Comparison of ENCODE assay signal across 14 cellular contexts in the genomic region with DNA sequence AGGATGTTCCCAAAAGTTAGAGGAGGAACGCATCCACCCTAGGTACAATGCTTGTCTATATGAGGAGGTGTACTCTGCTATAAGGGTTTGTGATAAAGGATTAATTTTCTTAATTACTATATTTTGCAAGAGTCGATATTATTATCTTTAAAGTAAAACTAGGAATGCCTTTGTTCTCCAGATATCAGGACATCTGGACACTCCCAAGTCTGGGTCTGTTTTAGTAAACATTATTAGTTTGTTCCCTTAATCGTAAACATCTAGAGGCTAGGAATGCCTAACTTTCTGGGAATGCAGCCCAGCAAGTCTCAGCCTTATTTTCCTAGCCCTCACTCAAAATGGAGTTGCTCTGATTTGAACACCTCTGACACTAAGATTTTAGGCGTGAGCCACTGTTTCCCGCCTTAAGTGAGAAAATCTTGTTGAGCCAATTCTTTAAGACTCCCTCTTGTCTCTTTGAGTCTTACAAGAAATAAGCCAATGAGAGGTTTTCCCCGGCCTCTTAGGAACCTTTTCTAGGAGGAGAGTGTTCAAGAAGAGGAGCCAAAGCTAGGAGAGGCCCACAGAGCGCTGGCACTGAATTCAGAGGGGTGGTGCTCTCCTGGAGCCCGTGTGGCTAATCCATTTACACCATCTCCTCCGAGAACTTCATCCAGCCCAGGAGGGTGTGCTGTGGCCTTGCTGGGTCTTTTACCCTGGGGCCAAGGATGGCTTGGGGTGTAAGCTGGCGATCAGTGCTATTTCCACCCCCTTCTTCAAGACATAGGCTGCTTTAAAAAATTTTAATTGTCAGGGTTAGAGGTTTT. TPM values are rescaled to one million over a fixed set of nuclear protein-coding genes. Genes with fewer than 3 reads are reported as not detected.
A peak's percentile ranks its signal among the peaks of the same experiment; 100 is the strongest.
DNase-seq lines count a peak whose midpoint lies in the region; ATAC-seq and TF ChIP-seq lines count a peak whose summit lies in the region.
"Had no signal": no experiment of that assay in that cellular context is flagged by ENCODE, and none has a peak within 500 bp of the region (broad histone marks: within the 10 kb centered on the region; RNA-seq: fewer than 3 reads in every experiment).

No MANE protein-coding gene starts in this region.

- H3K27me3 ChIP-seq in CD4-positive, CD25-positive, alpha-beta regulatory T cell (ENCODE audit: control insufficient read depth, insufficient read depth, low read length), result no peaks in the 10 kb centered on the region
- H3K27me3 ChIP-seq in GM23338 (ENCODE audit: insufficient read depth), result no peaks in the 10 kb centered on the region
- H3K27me3 ChIP-seq: colonic mucosa had no signal

- H3K4me2 ChIP-seq in GM23338, result no peak overlapping the region

- peak overlapping the region; percentile 96 to 99 (median 98) for H3K27ac Mint-ChIP-seq in CD4-positive, CD25-positive, alpha-beta regulatory T cell
- H3K27ac Mint-ChIP-seq in GM23338 (no peak overlapping the region), natural killer cell (peak overlapping the region; percentile 89 to 92)
- peak overlapping the region; percentile 58 for H3K27ac Mint-ChIP-seq in activated naive CD8-positive, alpha-beta T cell treated with anti-CD3 and anti-CD28 coated beads, Interleukin-2, amount 50 U/mL, for 24 hours
- H3K27ac Mint-ChIP-seq: nephron progenitor cell had no signal

- peaks cover 7% of the 10 kb centered on the region for H3K27me3 Mint-ChIP-seq in CD4-positive, CD25-positive, alpha-beta regulatory T cell
- H3K27me3 Mint-ChIP-seq in GM23338 (ENCODE audit: insufficient read depth, low read depth, poor library complexity) (no peaks in the 10 kb centered on the region), natural killer cell (ENCODE audit: low read depth in 2 of 2) (peaks cover 0 to 3% of the 10 kb centered on the region in 2 donors)
- H3K27me3 Mint-ChIP-seq in activated naive CD8-positive, alpha-beta T cell treated with anti-CD3 and anti-CD28 coated beads, Interleukin-2, amount 50 U/mL, for 24 hours, result no peaks in the 10 kb centered on the region

- no peak for ATAC-seq in CD4-positive, CD25-positive, alpha-beta regulatory T cell (ENCODE audit: low read depth in 2 of 2)
- peak; percentile 71 for ATAC-seq in GM23338
- ATAC-seq in activated naive CD8-positive, alpha-beta T cell treated with anti-CD3 and anti-CD28 coated beads, Interleukin-2, amount 50 U/mL, for 24 hours, result no peak
- no peak for ATAC-seq in natural killer cell
- ATAC-seq in HG02884 (IDR thresholded peaks at IDR 0.05; ENCODE audit: unreplicated experiment), result no peak

- no peaks in the 10 kb centered on the region for H3K36me3 ChIP-seq in CD4-positive, CD25-positive, alpha-beta regulatory T cell (ENCODE audit: control insufficient read depth, insufficient read depth, low read length)
- no peaks in the 10 kb centered on the region for H3K36me3 ChIP-seq in GM23338 (ENCODE audit: insufficient read depth)
- H3K36me3 ChIP-seq: colonic mucosa had no signal

- peak overlapping the region; percentile 98 for H3K27ac ChIP-seq in CD4-positive, CD25-positive, alpha-beta regulatory T cell (ENCODE audit: insufficient read depth, low read length, poor library complexity, severe bottlenecking)
- H3K27ac ChIP-seq in GM23338 (ENCODE audit: low read depth) (no peak overlapping the region), coronary artery (no peak overlapping the region)
- H3K27ac ChIP-seq: colonic mucosa had no signal

- TF ChIP-seq CTCF in GM23338 (conservative IDR thresholded peaks at IDR 0.05; ENCODE audit: low read depth in 2 of 2) (no peak), natural killer cell (IDR thresholded peaks at IDR 0.05) (no peak), coronary artery (IDR thresholded peaks at IDR 0.05) (no peak)

- peak overlapping the region; percentile 75 to 82 (median 80) for H3K4me3 Mint-ChIP-seq in CD4-positive, CD25-positive, alpha-beta regulatory T cell
- H3K4me3 Mint-ChIP-seq in GM23338 (no peak overlapping the region), natural killer cell (peak overlapping the region; percentile 78)
- H3K4me3 Mint-ChIP-seq in activated naive CD8-positive, alpha-beta T cell treated with anti-CD3 and anti-CD28 coated beads, Interleukin-2, amount 50 U/mL, for 24 hours, result no peak overlapping the region
- H3K4me3 Mint-ChIP-seq: nephron progenitor cell had no signal

- H3K9me3 Mint-ChIP-seq in CD4-positive, CD25-positive, alpha-beta regulatory T cell, result peaks cover 0 to 1% (median 0%) of the 10 kb centered on the region in 7 donors
- no peaks in the 10 kb centered on the region; the same call in 2 of the 3 replicates for H3K9me3 Mint-ChIP-seq in GM23338
- H3K9me3 Mint-ChIP-seq in activated naive CD8-positive, alpha-beta T cell treated with anti-CD3 and anti-CD28 coated beads, Interleukin-2, amount 50 U/mL, for 24 hours, result no peaks in the 10 kb centered on the region
- H3K9me3 Mint-ChIP-seq in natural killer cell, result no peaks in the 10 kb centered on the region
- H3K9me3 Mint-ChIP-seq: nephron progenitor cell had no signal

- peak overlapping the region; percentile 51 for H3K4me3 ChIP-seq in CD4-positive, CD25-positive, alpha-beta regulatory T cell (ENCODE audit: low read depth, low read length)
- H3K4me3 ChIP-seq in GM23338 (no peak overlapping the region), coronary artery (no peak overlapping the region)
- H3K4me3 ChIP-seq: colonic mucosa had no signal

- H3F3A ChIP-seq in GM23338 (replicated peaks; ENCODE audit: low read depth), result no peaks in the 10 kb centered on the region

- H3K4me1 ChIP-seq in CD4-positive, CD25-positive, alpha-beta regulatory T cell (ENCODE audit: control insufficient read depth, insufficient read depth, low read length, poor library complexity, severe bottlenecking), result peaks cover 99% of the 10 kb centered on the region
- peaks cover 7% of the 10 kb centered on the region for H3K4me1 ChIP-seq in GM23338 (ENCODE audit: insufficient read depth)
- H3K4me1 ChIP-seq: colonic mucosa had no signal

- H3K79me2 ChIP-seq in GM23338 (replicated peaks; ENCODE audit: insufficient read depth), result no peaks in the 10 kb centered on the region

- DNase-seq in CD4-positive, CD25-positive, alpha-beta regulatory T cell, result no peak
- DNase-seq in GM23338 (ENCODE audit: low spot score) (no peak), natural killer cell (no peak), amygdala (lab: John Stamatoyannopoulos, UW) (no peak), coronary artery (ENCODE audit: low spot score) (no peak), AML-193 (lab: John Stamatoyannopoulos, UW) (no peak)
- no peak for DNase-seq in activated naive CD8-positive, alpha-beta T cell treated with anti-CD3 and anti-CD28 coated beads, Interleukin-2, amount 50 U/mL, for 24 hours
- DNase-seq: colonic mucosa; NCI-H146; nephron progenitor cell; NK-92 treated with Interleukin-12 subunit alpha and Interleukin-12 subunit beta, amount 100 ng/mL, for 24 hours; SW 1271 had no signal

- intact Hi-C loops in natural killer cell (cut with micrococcal nuclease), result loop anchor here (5.0 kb wide), 1 partner anchor 41 kb away; the partner anchor contains the start of gene SMARCE1

- no peaks in the 10 kb centered on the region for H3K9me2 ChIP-seq in GM23338 (ENCODE audit: insufficient read depth)

- no peaks in the 10 kb centered on the region for H3K9me3 ChIP-seq in CD4-positive, CD25-positive, alpha-beta regulatory T cell (ENCODE audit: control insufficient read depth in 2 of 2, low read length in 2 of 2)
- H3K9me3 ChIP-seq: colonic mucosa had no signal

- peak overlapping the region; percentile 57; the same call in 1 of the 2 replicates for H2AFZ ChIP-seq in GM23338

- H4K20me1 ChIP-seq in GM23338 (replicated peaks; ENCODE audit: insufficient read depth), result no peaks in the 10 kb centered on the region

- no peaks in the 10 kb centered on the region for H3K36me3 Mint-ChIP-seq in CD4-positive, CD25-positive, alpha-beta regulatory T cell
- H3K36me3 Mint-ChIP-seq in GM23338 (ENCODE audit: low read depth) (no peaks in the 10 kb centered on the region), natural killer cell (no peaks in the 10 kb centered on the region)
- no peaks in the 10 kb centered on the region for H3K36me3 Mint-ChIP-seq in activated naive CD8-positive, alpha-beta T cell treated with anti-CD3 and anti-CD28 coated beads, Interleukin-2, amount 50 U/mL, for 24 hours (ENCODE audit: low read depth)

- peaks cover 14 to 99% (median 75%) of the 10 kb centered on the region in 4 donors for H3K4me1 Mint-ChIP-seq in CD4-positive, CD25-positive, alpha-beta regulatory T cell
- H3K4me1 Mint-ChIP-seq in GM23338, result peaks cover 17% of the 10 kb centered on the region
- H3K4me1 Mint-ChIP-seq in activated naive CD8-positive, alpha-beta T cell treated with anti-CD3 and anti-CD28 coated beads, Interleukin-2, amount 50 U/mL, for 24 hours, result peaks cover 100% of the 10 kb centered on the region
- peaks cover 46 to 47% of the 10 kb centered on the region in 2 donors for H3K4me1 Mint-ChIP-seq in natural killer cell

RNA-seq across cellular contexts. Expression of gene SMARCE1, which starts 40.9 kb away (rescaled TPM):
- total RNA-seq in CD4-positive, CD25-positive, alpha-beta regulatory T cell, result 76.9 TPM
- polyA plus RNA-seq in CD4-positive, CD25-positive, alpha-beta regulatory T cell, result 100 to 1,000 TPM; 169 to 228 (median 179) TPM
- total RNA-seq in GM23338 (2014; rRNA removed; shearing (Covaris generic)), result 77.6 and 101 TPM in 2 replicates
- polyA plus RNA-seq in GM23338 (2016; fragmentation: Nextera tagmentation; extraction: Ambion mirVana), result 230 and 258 TPM in 2 replicates
- total RNA-seq in natural killer cell, result 100 to 1,000 TPM in 2 of 3 donors, 10 to 100 TPM in 1; 87.8 to 102 (median 101) TPM

RNA-seq across cellular contexts. Expression of gene CCR7, which starts 41.5 kb away (rescaled TPM):
- total RNA-seq in CD4-positive, CD25-positive, alpha-beta regulatory T cell, result 192 TPM
- polyA plus RNA-seq in CD4-positive, CD25-positive, alpha-beta regulatory T cell, result 100 to 1,000 TPM; 351 to 828 (median 609) TPM
- 0.59 TPM in 1 of 2 replicates, not detected in the other for total RNA-seq in GM23338 (2014; rRNA removed; shearing (Covaris generic))
- polyA plus RNA-seq in GM23338 (2016; fragmentation: Nextera tagmentation; extraction: Ambion mirVana), result 0.37 and 0.75 TPM in 2 replicates
- total RNA-seq in natural killer cell, result 1 to 10 TPM; 3.2 to 8.0 (median 6.6) TPM
- total RNA-seq: pulmonary artery endothelial cell had no signal

RNA-seq across cellular contexts. Expression of gene KRT222, which starts 58.2 kb away (rescaled TPM):
- total RNA-seq in CD4-positive, CD25-positive, alpha-beta regulatory T cell, result not detected
- under 1 TPM in 1 of 4 donors, not detected in 3; 0.23 TPM for polyA plus RNA-seq in CD4-positive, CD25-positive, alpha-beta regulatory T cell
- 0.12 TPM in 1 of 2 replicates, not detected in the other for total RNA-seq in GM23338 (2014; rRNA removed; shearing (Covaris generic))
- 0.49 TPM in 1 of 2 replicates, not detected in the other for polyA plus RNA-seq in GM23338 (2016; fragmentation: Nextera tagmentation; extraction: Ambion mirVana)
- total RNA-seq in natural killer cell, result not detected
- total RNA-seq: pulmonary artery endothelial cell had no signal

Comparison
In these comparisons a context has a peak if more than half of its experiments do, and no peak if none do; other contexts are left out.
1. H3K4me3 Mint-ChIP-seq: peak in CD4-positive, CD25-positive, alpha-beta regulatory T cell (4 of 4) and natural killer cell (single experiment); none in GM23338 (single experiment) and activated naive CD8-positive, alpha-beta T cell treated with anti-CD3 and anti-CD28 coated beads, Interleukin-2, amount 50 U/mL, for 24 hours (single experiment).
2. RNA of gene CCR7, which starts 41.5 kb away (total RNA-seq): 192 TPM in CD4-positive, CD25-positive, alpha-beta regulatory T cell (single experiment); 3.2 to 8.0 TPM in natural killer cell and 0.59 TPM in GM23338; every median in the first group is over 10 times any median in the second.